20 cellular contexts compared by ENCODE assay signal in the genomic region with DNA sequence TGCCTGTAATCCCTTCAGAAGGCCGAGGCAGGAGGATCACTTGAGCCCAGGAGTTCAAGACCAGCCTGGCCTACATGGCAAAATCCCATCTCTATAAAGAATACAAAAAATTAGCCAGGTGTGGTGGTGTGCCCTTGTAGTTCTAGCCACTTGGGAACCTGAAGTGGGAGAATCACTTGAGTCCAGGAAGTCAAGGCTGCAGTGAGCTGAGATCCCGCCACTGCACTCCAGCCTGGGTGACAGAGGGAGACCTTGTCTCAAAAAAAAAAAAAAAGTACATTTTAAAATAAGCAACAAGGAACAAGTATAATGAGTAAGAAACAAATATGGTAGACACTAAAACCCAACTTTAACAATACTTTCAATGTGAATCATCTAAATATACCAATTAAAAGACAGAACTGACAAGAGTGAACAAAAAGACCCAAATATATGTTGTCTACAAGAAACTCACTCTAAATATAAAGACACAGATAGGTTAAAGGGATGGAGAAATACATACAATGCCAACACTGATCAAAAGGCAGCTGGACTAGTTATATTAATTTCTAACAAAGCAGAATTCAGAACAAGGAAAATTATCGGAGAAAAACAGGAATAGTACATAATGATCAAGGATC.
"Had no signal": no experiment of that assay in that cellular context is flagged by ENCODE, and none has a peak within 500 bp of the region (broad histone marks: within the 10 kb centered on the region; RNA-seq: fewer than 3 reads in every experiment).

No MANE protein-coding gene starts in this region.

- H3K27me3 ChIP-seq: esophagus squamous epithelium, foreskin keratinocyte, neural progenitor cell, ovary, right atrium auricular region, tibial artery, upper lobe of left lung, uterus had no signal

- H3K4me1 Mint-ChIP-seq: neural progenitor cell had no signal

- ATAC-seq: foreskin keratinocyte, left cardiac atrium, lower lobe of right lung had no signal

- H3K9me3 ChIP-seq: ovary had no signal

- H3K4me3 Mint-ChIP-seq: neural progenitor cell had no signal

- H3K4me3 ChIP-seq: esophagus squamous epithelium, left ventricle myocardium inferior, lower lobe of right lung, neural progenitor cell, ovary, right atrium auricular region, tibial artery, upper lobe of left lung, uterus had no signal

- DNase-seq: dermis blood vessel endothelial cell; esophagus squamous epithelium; foreskin keratinocyte; kidney; left cardiac atrium; left ventricle myocardium inferior; lower lobe of right lung; mesenchymal stem cell; midbrain; nucleus accumbens; ovary; small intestine; stimulated activated CD4-positive, alpha-beta T cell treated with anti-CD3 and anti-CD28 coated beads, Interleukin-12 subunit alpha, Interleukin-12 subunit beta, amount 100 ng/mL, for 4 hours; stimulated activated naive CD4-positive, alpha-beta T cell treated with Interleukin-2 at 50 U/mL for 16 hours; tibial artery; upper lobe of left lung; uterus had no signal

- H3K36me3 ChIP-seq: esophagus squamous epithelium, left ventricle myocardium inferior, lower lobe of right lung, ovary, right atrium auricular region, tibial artery, upper lobe of left lung, uterus had no signal

- H3K27ac ChIP-seq: esophagus squamous epithelium, foreskin keratinocyte, left ventricle myocardium inferior, lower lobe of right lung, neural progenitor cell, ovary, right atrium auricular region, tibial artery, upper lobe of left lung, uterus had no signal

- H3K4me1 ChIP-seq: neural progenitor cell, uterus had no signal

- H3K27ac Mint-ChIP-seq: neural progenitor cell had no signal

- H3K27me3 Mint-ChIP-seq: natural killer cell treated with Interleukin-12 subunit alpha and Interleukin-12 subunit beta and Interleukin-15 and Interleukin-18, amount 100 ng/mL, for 72 hours had no signal
